ENCODE assay signal across 29 cellular contexts in genomic region chr6:43306086-43306485, GRCh38. TPM values are rescaled to one million over a fixed set of nuclear protein-coding genes. Genes with fewer than 3 reads are reported as not detected.
"Had no signal": no experiment of that assay in that cellular context is flagged by ENCODE, and none has a peak within 500 bp of the region (broad histone marks: within the 10 kb centered on the region; RNA-seq: fewer than 3 reads in every experiment).

No MANE protein-coding gene starts in this region.

- H3K27me3 ChIP-seq: ovary, thyroid gland, upper lobe of right lung had no signal

- H3K36me3 ChIP-seq: gastroesophageal sphincter, ovary, sigmoid colon, stomach, thyroid gland, upper lobe of right lung had no signal

- H3K9me3 ChIP-seq: gastroesophageal sphincter, ovary, sigmoid colon, stomach, thyroid gland, upper lobe of right lung had no signal

- H3K27ac ChIP-seq: gastroesophageal sphincter, ovary, sigmoid colon, stomach, thyroid gland, upper lobe of right lung, VCaP had no signal

- ATAC-seq: gastroesophageal sphincter; stimulated activated memory B cell treated with anti-CD40 and anti-IgM and Interleukin-4, amounts not matched to agents 10 μg/mL and 1 μg/mL and 100 μg/mL, for 72 hours; upper lobe of right lung had no signal

- H3K4me3 ChIP-seq: gastroesophageal sphincter, ovary, sigmoid colon, stomach, thyroid gland, upper lobe of right lung had no signal

- DNase-seq: activated CD4-positive, alpha-beta T cell treated with anti-CD3 and anti-CD28 coated beads for 4 hours; activated CD4-positive, alpha-beta T cell treated with anti-CD3 and anti-CD28 coated beads, Interleukin-2, amount 50 U/mL, for 4 hours; activated gamma-delta T cell treated with Interleukin-2 at 50 U/mL for 16 hours; activated naive CD4-positive, alpha-beta T cell treated with anti-CD3 and anti-CD28 coated beads, Interleukin-2, amount 50 U/mL, for 16 hours; activated T-cell treated with anti-CD3 and anti-CD28 coated beads, Interleukin-2, amount 50 U/mL, for 1 hour; amniotic stem cell; central memory CD4-positive, alpha-beta T cell; hippocampal formation; nephron progenitor cell; ovary; sigmoid colon; small intestine; stimulated activated CD4-positive, alpha-beta T cell treated with anti-CD3 and anti-CD28 coated beads, Interleukin-4, amount 100 ng/mL, for 4 hours; stimulated activated CD8-positive, alpha-beta memory T cell treated with anti-CD3 and anti-CD28 coated beads, Interleukin-4, amount 100 ng/mL, for 48 hours; stomach; T-helper 1 cell; thyroid gland; upper lobe of right lung had no signal

RNA-seq across cellular contexts. Expression of gene CRIP3, which starts 2.5 kb away (rescaled TPM):
- total RNA-seq: activated T-helper 1 cell treated with anti-CD3 and anti-CD28 coated beads, Interleukin-12 subunit alpha, Interleukin-12 subunit beta, Interleukin-2, Interleukin-4 antibody, amounts not matched to agents 30 ng/mL and 10 ng/mL and 1 ng/mL, durations not matched to agents 14 hours and 24 hours and 36 hours; astrocyte; endothelial cell of umbilical vein; fibroblast of lung; fibroblast of villous mesenchyme; gastroesophageal sphincter; lung microvascular endothelial cell; sigmoid colon had no signal

RNA-seq across cellular contexts. Expression of gene SLC22A7, which starts 8.0 kb away (rescaled TPM):
- total RNA-seq: activated T-helper 1 cell treated with anti-CD3 and anti-CD28 coated beads, Interleukin-12 subunit alpha, Interleukin-12 subunit beta, Interleukin-2, Interleukin-4 antibody, amounts not matched to agents 30 ng/mL and 10 ng/mL and 1 ng/mL, durations not matched to agents 14 hours and 24 hours and 36 hours; astrocyte; endothelial cell of umbilical vein; fibroblast of lung; fibroblast of villous mesenchyme; gastroesophageal sphincter; lung microvascular endothelial cell; progenitor cell of endocrine pancreas; renal cortical epithelial cell; sigmoid colon; stomach; thyroid gland; upper lobe of right lung had no signal
